ENCODE assay signal across 20 cellular contexts in the genomic region with DNA sequence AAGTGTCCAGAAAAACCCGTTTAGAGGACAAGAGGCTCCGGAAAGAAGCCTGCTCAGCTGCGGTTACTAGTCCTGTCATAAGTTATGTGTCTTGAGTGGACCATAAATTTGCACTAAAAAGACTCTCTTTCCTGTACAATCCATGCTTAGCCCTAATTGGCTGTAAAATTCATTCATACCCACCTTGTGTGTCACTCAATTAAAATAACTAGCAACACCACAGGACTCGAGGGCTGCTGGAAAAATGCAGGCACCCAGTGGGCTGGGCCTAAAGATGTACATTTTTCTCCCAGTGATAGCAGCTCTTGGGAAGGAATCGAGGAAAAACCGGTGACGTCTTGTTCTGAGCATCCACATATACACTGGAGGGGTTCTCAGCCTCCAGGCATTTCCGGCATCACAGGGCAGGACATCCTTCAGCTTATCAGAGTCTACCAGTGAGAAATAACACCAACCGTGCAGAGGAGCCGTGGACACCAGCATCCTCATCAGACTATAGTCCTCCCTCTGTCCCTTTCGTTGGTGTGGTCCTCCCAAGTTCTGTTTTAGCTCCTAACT.
DNase-seq lines count a peak whose midpoint lies in the region; ATAC-seq, FAIRE-seq and TF ChIP-seq lines count a peak whose summit lies in the region.
"Had no signal": no experiment of that assay in that cellular context is flagged by ENCODE, and none has a peak within 500 bp of the region (broad histone marks: within the 10 kb centered on the region; RNA-seq: fewer than 3 reads in every experiment).

No MANE protein-coding gene starts in this region.

- no CpG with 5 or more reads among the region's 11 CpGs for WGBS in trophoblast cell (ENCODE audit: extremely low coverage, insufficient coverage, insufficient read length)

- no peaks in the 10 kb centered on the region for H3K9me1 ChIP-seq in endothelial cell of umbilical vein (replicated peaks; ENCODE audit: control insufficient read depth, extremely low read depth, insufficient read depth, low read length)

- no peaks in the 10 kb centered on the region for H3K79me2 ChIP-seq in endothelial cell of umbilical vein (ENCODE audit: control insufficient read depth, insufficient read depth, low read length)
- H3K79me2 ChIP-seq in trophoblast cell (ENCODE audit: control insufficient read depth, insufficient read depth, low read length, poor library complexity), result no peaks in the 10 kb centered on the region

- no peak for TF ChIP-seq POLR2A in endothelial cell of umbilical vein (IDR thresholded peaks at IDR 0.05; ENCODE audit: low read depth, low read length)

- in situ Hi-C loops in brain microvascular endothelial cell (cut with HindIII; ENCODE audit: low pct_ligation_motif_present, low sequenced_read_pairs), result no loop called here

- H2AK5ac ChIP-seq in trophoblast cell (ENCODE audit: low read length), result no peak overlapping the region

- H3K9ac ChIP-seq in endothelial cell of umbilical vein (replicated peaks; ENCODE audit: extremely low read depth, insufficient read depth, low read length), result no peak overlapping the region
- H3K9ac ChIP-seq in trophoblast cell (ENCODE audit: low read length), result no peak overlapping the region

- H4K91ac ChIP-seq in trophoblast cell (ENCODE audit: low read depth, low read length), result no peak overlapping the region

- H3K18ac ChIP-seq in trophoblast cell (ENCODE audit: low read length), result no peak overlapping the region

- no peak overlapping the region for H3K4me2 ChIP-seq in endothelial cell of umbilical vein (ENCODE audit: insufficient read depth, low read length)
- H3K4me2 ChIP-seq in trophoblast cell (ENCODE audit: low read length), result no peak overlapping the region

- H3K79me1 ChIP-seq in trophoblast cell (ENCODE audit: low read length), result peaks cover 2% of the 10 kb centered on the region

- no peak overlapping the region for H2BK5ac ChIP-seq in trophoblast cell (ENCODE audit: low read depth, low read length, poor library complexity)

- no peak overlapping the region for H3K14ac ChIP-seq in trophoblast cell (ENCODE audit: low read length)

- no peak overlapping the region for H4K8ac ChIP-seq in trophoblast cell (ENCODE audit: low read depth, low read length)

- no peaks in the 10 kb centered on the region for H4K20me1 ChIP-seq in endothelial cell of umbilical vein (replicated peaks; ENCODE audit: control insufficient read depth, extremely low read depth, insufficient read depth, low read length)

- H2BK120ac ChIP-seq in trophoblast cell (ENCODE audit: insufficient read depth, low read length, poor library complexity), result no peak overlapping the region

- H4K12ac ChIP-seq in trophoblast cell (ENCODE audit: low read depth, low read length), result no peak overlapping the region

- H3K27me3 Mint-ChIP-seq in naive thymus-derived CD4-positive, alpha-beta T cell, result peaks cover 6 to 36% (median 6%) of the 10 kb centered on the region in 5 donors

- no peak for ATAC-seq in naive thymus-derived CD4-positive, alpha-beta T cell
- ATAC-seq in stimulated activated naive CD8-positive, alpha-beta T cell treated with anti-CD3 and anti-CD28 coated beads, Interleukin-15, Interleukin-2, amounts not matched to agents 100 U/mL and 50 U/mL, for 24 hours, result no peak
- no peak for ATAC-seq in HG03460 (IDR thresholded peaks at IDR 0.05; ENCODE audit: unreplicated experiment)

- peaks cover 0 to 1% (median 0%) of the 10 kb centered on the region in 11 donors for H3K9me3 Mint-ChIP-seq in naive thymus-derived CD4-positive, alpha-beta T cell
- H3K9me3 Mint-ChIP-seq: CD4-positive, alpha-beta T cell; H9 had no signal

- H3K23ac ChIP-seq in trophoblast cell (ENCODE audit: low read length), result no peak overlapping the region

- H3K4me1 ChIP-seq in endothelial cell of umbilical vein (ENCODE audit: control insufficient read depth, extremely low read depth, insufficient read depth, low read length), result peaks cover 20% of the 10 kb centered on the region
- H3K4me1 ChIP-seq in trophoblast cell (ENCODE audit: control insufficient read depth in 1 of 2, insufficient read depth in 2 of 2, low read length in 2 of 2), result peaks cover 6 to 8% of the 10 kb centered on the region in 2 experiments
- no peaks in the 10 kb centered on the region for H3K4me1 ChIP-seq in naive thymus-derived CD4-positive, alpha-beta T cell (ENCODE audit: control insufficient read depth in 2 of 2, insufficient read depth in 2 of 2, low read length in 2 of 2)

- TF ChIP-seq CTCF in brain microvascular endothelial cell (IDR thresholded peaks at IDR 0.05; ENCODE audit: low read depth, low read length, missing control alignments) (no peak), endothelial cell of umbilical vein (IDR thresholded peaks at IDR 0.05; ENCODE audit: extremely low read depth in 1 of 2, insufficient read depth in 1 of 2, low read depth in 1 of 2, low read length in 2 of 2) (no peak)

- H3K27ac Mint-ChIP-seq in naive thymus-derived CD4-positive, alpha-beta T cell, result no peak overlapping the region
- H3K27ac Mint-ChIP-seq: B cell; CD4-positive, alpha-beta T cell; H9 had no signal

- H2AFZ ChIP-seq in endothelial cell of umbilical vein (ENCODE audit: low read depth, low read length), result no peak overlapping the region
- no peak overlapping the region for H2AFZ ChIP-seq in trophoblast cell (ENCODE audit: insufficient read depth, low read length, poor library complexity)

- H3K27ac ChIP-seq in brain microvascular endothelial cell (no peak overlapping the region), endothelial cell of umbilical vein (ENCODE audit: insufficient read depth, low read depth, low read length) (peak overlapping the region; percentile 17), trophoblast cell (ENCODE audit: low read depth, low read length) (no peak overlapping the region)
- H3K27ac ChIP-seq in naive thymus-derived CD4-positive, alpha-beta T cell (ENCODE audit: low read depth, low read length), result no peak overlapping the region

- no peak overlapping the region for H2BK12ac ChIP-seq in trophoblast cell (ENCODE audit: low read length)

- dilution Hi-C loops in endothelial cell of umbilical vein (cut with MboI; ENCODE audit: extremely low pct_ligation_motif_present, low sequenced_read_pairs), result no loop called here

- H3K27me3 ChIP-seq in brain microvascular endothelial cell (replicated peaks), result no peaks in the 10 kb centered on the region
- peaks cover 2 to 4% of the 10 kb centered on the region in 2 experiments for H3K27me3 ChIP-seq in endothelial cell of umbilical vein (ENCODE audit: control insufficient read depth in 2 of 2, insufficient read depth in 2 of 2, low read length in 2 of 2)
- no peaks in the 10 kb centered on the region for H3K27me3 ChIP-seq in trophoblast cell (ENCODE audit: insufficient read depth, low read length)
- no peaks in the 10 kb centered on the region for H3K27me3 ChIP-seq in naive thymus-derived CD4-positive, alpha-beta T cell (ENCODE audit: control insufficient read depth in 2 of 2, insufficient read depth in 2 of 2, low read length in 2 of 2)

- H3K36me3 Mint-ChIP-seq in naive thymus-derived CD4-positive, alpha-beta T cell, result no peaks in the 10 kb centered on the region

- no peak overlapping the region for H3K4ac ChIP-seq in trophoblast cell (ENCODE audit: low read depth, low read length)

- H3K36me3 ChIP-seq in brain microvascular endothelial cell (replicated peaks), result no peaks in the 10 kb centered on the region
- no peaks in the 10 kb centered on the region for H3K36me3 ChIP-seq in endothelial cell of umbilical vein (ENCODE audit: control insufficient read depth in 2 of 2, extremely low read depth in 1 of 2, insufficient read depth in 2 of 2, low read length in 2 of 2)
- no peaks in the 10 kb centered on the region for H3K36me3 ChIP-seq in trophoblast cell (ENCODE audit: control insufficient read depth in 1 of 2, insufficient read depth in 2 of 2, low read length in 2 of 2)
- no peaks in the 10 kb centered on the region for H3K36me3 ChIP-seq in naive thymus-derived CD4-positive, alpha-beta T cell (ENCODE audit: control insufficient read depth in 2 of 3, insufficient read depth in 3 of 3, low read length in 3 of 3)

- no peaks in the 10 kb centered on the region for H3K9me3 ChIP-seq in endothelial cell of umbilical vein (replicated peaks; ENCODE audit: control insufficient read depth, insufficient read depth, low read length)
- H3K9me3 ChIP-seq in trophoblast cell (ENCODE audit: insufficient read depth, low read depth, low read length), result peaks cover 2% of the 10 kb centered on the region
- no peaks in the 10 kb centered on the region for H3K9me3 ChIP-seq in naive thymus-derived CD4-positive, alpha-beta T cell (ENCODE audit: control insufficient read depth in 2 of 3, low read length in 3 of 3)

- intact Hi-C loops in endothelial cell of umbilical vein (cut with micrococcal nuclease), result no loop called here
- intact Hi-C loops in naive thymus-derived CD4-positive, alpha-beta T cell (cut with micrococcal nuclease), result no loop called here

- H3K4me3 ChIP-seq in brain microvascular endothelial cell (ENCODE audit: low read depth, low read length) (no peak overlapping the region), endothelial cell of umbilical vein (replicated peaks in 1 of 3; ENCODE audit: insufficient read depth in 1 of 3, low read depth in 1 of 3, low read length in 3 of 3) (no peak overlapping the region), trophoblast cell (ENCODE audit: low read depth, low read length) (no peak overlapping the region)
- no peak overlapping the region for H3K4me3 ChIP-seq in naive thymus-derived CD4-positive, alpha-beta T cell (ENCODE audit: low read length)

- peak; percentile 34 for DNase-seq in EH (ENCODE audit: low read depth)
- peak; percentile 35 for DNase-seq in brain microvascular endothelial cell
- DNase-seq in endothelial cell of umbilical vein (ENCODE audit: low read depth, low spot score), result peak; percentile 61
- peak; percentile 52 to 76 for DNase-seq in trophoblast cell
- DNase-seq in naive thymus-derived CD4-positive, alpha-beta T cell, result no peak
- no peak for DNase-seq in stimulated activated naive CD8-positive, alpha-beta T cell treated with anti-CD3 and anti-CD28 coated beads, Interleukin-15, Interleukin-2, amounts not matched to agents 100 U/mL and 50 U/mL, for 24 hours
- DNase-seq: C1 segment of cervical spinal cord; Calu3; CD4-positive, alpha-beta T cell; DMS 273 treated with DMSO at 0.1 percent for 48 hours; DMS79; EL; GOT3; H9 had no signal

- CTCF ChIA-PET in endothelial cell of umbilical vein (lab: Charles Lee), result interaction anchor here (1.3 kb wide), 1 partner anchor 90 kb away, joined by 3 read pairs; no protein-coding TSS in a partner anchor
- CTCF ChIA-PET in naive thymus-derived CD4-positive, alpha-beta T cell (lab: Charles Lee), result no interaction called here

- H3K4me1 Mint-ChIP-seq in naive thymus-derived CD4-positive, alpha-beta T cell, result peaks cover 0 to 1% (median 0%) of the 10 kb centered on the region in 7 donors
- H3K4me1 Mint-ChIP-seq: B cell had no signal

- no TSS peak for BruUV-seq in endothelial cell of umbilical vein (replicated peaks; lab: Mats Ljungman, UMichigan)

- no peak for FAIRE-seq in endothelial cell of umbilical vein (lab: Jason Lieb, UNC)
- FAIRE-seq: A204.1, G401.6, GM12891, GM19239 had no signal

- POLR2A ChIA-PET in endothelial cell of umbilical vein (lab: Charles Lee), result no interaction called here
- POLR2A ChIA-PET in naive thymus-derived CD4-positive, alpha-beta T cell (lab: Charles Lee), result no interaction called here

- H3K4me3 Mint-ChIP-seq in naive thymus-derived CD4-positive, alpha-beta T cell, result no peak overlapping the region
- H3K4me3 Mint-ChIP-seq: B cell; CD4-positive, alpha-beta T cell; H9 had no signal

Comparison
In these comparisons a context has a peak if more than half of its experiments do, and no peak if none do; other contexts are left out.
1. DNase-seq: peak in EH (single experiment), brain microvascular endothelial cell (single experiment), endothelial cell of umbilical vein (single experiment) and trophoblast cell (2 of 2); none in naive thymus-derived CD4-positive, alpha-beta T cell (0 of 9) and stimulated activated naive CD8-positive, alpha-beta T cell treated with anti-CD3 and anti-CD28 coated beads, Interleukin-15, Interleukin-2, amounts not matched to agents 100 U/mL and 50 U/mL, for 24 hours (single experiment).